In genomic region chr3:69867941-69868505, GRCh38 we compare ENCODE assay signal across 1 cellular context.
TF ChIP-seq lines count a peak whose summit lies in the region.

No MANE protein-coding gene starts in this region.

TF ChIP-seq in IMR-90, 13 proteins besides CTCF, POLR2A, EP300 and RAD21:
- TF ChIP-seq RCOR1 (IDR thresholded peaks at IDR 0.05; ENCODE audit: insufficient replicate concordance, low read length) (no peak), ELK1 (IDR thresholded peaks at IDR 0.05; ENCODE audit: borderline replicate concordance, low read depth, low read length) (no peak), MXI1 (IDR thresholded peaks at IDR 0.05; ENCODE audit: borderline replicate concordance, low read depth, low read length) (no peak), CEBPB (IDR thresholded peaks at IDR 0.05; ENCODE audit: low read depth, low read length) (no peak), BHLHE40 (IDR thresholded peaks at IDR 0.05; ENCODE audit: low read depth, low read length) (no peak), FOS (IDR thresholded peaks at IDR 0.05; ENCODE audit: low read depth, low read length) (no peak), MAFK (IDR thresholded peaks at IDR 0.05; ENCODE audit: low read depth, low read length) (no peak), MAZ (IDR thresholded peaks at IDR 0.05; ENCODE audit: borderline replicate concordance, low read depth, low read length) (no peak), RFX5 (IDR thresholded peaks at IDR 0.05; ENCODE audit: low read depth, low read length) (no peak), CHD1 (IDR thresholded peaks at IDR 0.05; ENCODE audit: low read depth, low read length) (no peak), USF2 (IDR thresholded peaks at IDR 0.05; ENCODE audit: low read depth, low read length) (no peak), SMC3 (IDR thresholded peaks at IDR 0.05; ENCODE audit: low read depth, low read length) (no peak), NFE2L2 (IDR thresholded peaks at IDR 0.05; ENCODE audit: low read depth, low read length) (no peak)
